8 cellular contexts compared by ENCODE assay signal in genomic region chr9:129080608-129081387, GRCh38. TPM values are rescaled to one million over a fixed set of nuclear protein-coding genes. Genes with fewer than 3 reads are reported as not detected.
DNase-seq lines count a peak whose midpoint lies in the region; ATAC-seq and TF ChIP-seq lines count a peak whose summit lies in the region.

TSS of gene DOLPP1 (plus strand) at chr9:129081111. CDS start at chr9:129081132, 21 bp downstream.

- no peaks in the 10 kb centered on the region for H3K9me3 ChIP-seq in T-helper 17 cell (ENCODE audit: control insufficient read depth, low read length, poor library complexity, severe bottlenecking)
- no peaks in the 10 kb centered on the region for H3K9me3 ChIP-seq in left ventricle myocardium inferior (replicated peaks)

- peaks cover 12% of the 10 kb centered on the region for H3K36me3 ChIP-seq in left ventricle myocardium inferior
- H3K36me3 ChIP-seq in urinary bladder (ENCODE audit: insufficient read depth), result no peaks in the 10 kb centered on the region

- H3K27me3 ChIP-seq in left ventricle myocardium inferior (ENCODE audit: low read depth), result no peaks in the 10 kb centered on the region

- peak within 1 kb of the TSS; percentile 72 for H3K27ac Mint-ChIP-seq in T-helper 17 cell
- H3K27ac Mint-ChIP-seq in progenitor cell of endocrine pancreas, result peak within 1 kb of the TSS; percentile 93

- WGBS in urinary bladder, result under 1% methylated on average over 70 of the region's 70 CpGs

- H3K4me3 Mint-ChIP-seq in T-helper 17 cell (peak within 1 kb of the TSS; percentile 92), progenitor cell of endocrine pancreas (ENCODE audit: low read depth) (peak within 1 kb of the TSS; percentile 90)

- H3K9me3 Mint-ChIP-seq in progenitor cell of endocrine pancreas (ENCODE audit: low read depth), result no peaks in the 10 kb centered on the region

- peak; percentile 93 for ATAC-seq in HG02885 (IDR thresholded peaks at IDR 0.05; ENCODE audit: poor library complexity, unreplicated experiment)
- ATAC-seq in T-helper 17 cell, result peak; percentile 96

- TF ChIP-seq CTCF in left ventricle myocardium inferior (IDR thresholded peaks at IDR 0.05; ENCODE audit: borderline replicate concordance) (no peak), progenitor cell of endocrine pancreas (IDR thresholded peaks at IDR 0.05; ENCODE audit: unreplicated experiment) (no peak)

- peak within 1 kb of the TSS; percentile 71 for H3K27ac ChIP-seq in angular gyrus (ENCODE audit: low read depth, low read length)
- peak within 1 kb of the TSS; percentile 91 for H3K27ac ChIP-seq in left ventricle myocardium inferior (replicated peaks)
- peak within 1 kb of the TSS; percentile 42 for H3K27ac ChIP-seq in urinary bladder (ENCODE audit: low read depth)

- H3K4me1 ChIP-seq in left ventricle myocardium inferior, result peaks cover 28% of the 10 kb centered on the region
- H3K4me1 ChIP-seq in urinary bladder (ENCODE audit: insufficient read depth), result no peaks in the 10 kb centered on the region

- no peaks in the 10 kb centered on the region for H3K27me3 Mint-ChIP-seq in T-helper 17 cell
- no peaks in the 10 kb centered on the region for H3K27me3 Mint-ChIP-seq in progenitor cell of endocrine pancreas

- intact Hi-C loops in left ventricle myocardium inferior (cut with micrococcal nuclease), result no loop called here

- TF ChIP-seq POLR2A in GM15510 (IDR thresholded peaks at IDR 0.05; ENCODE audit: borderline replicate concordance, extremely low read depth, insufficient read length), result peak; percentile 78

- DNase-seq in NCI-H1694 treated with DMSO at 0.1 percent for 48 hours (lab: John Stamatoyannopoulos, UW) (peak; percentile 95), T-helper 17 cell (peak; percentile 96 to 98 (median 97)), left ventricle myocardium inferior (peak; percentile 99), progenitor cell of endocrine pancreas (ENCODE audit: low spot score, unreplicated experiment) (peak; percentile 99)

- no peaks in the 10 kb centered on the region for H3K36me3 Mint-ChIP-seq in T-helper 17 cell (ENCODE audit: low read depth)
- peaks cover 2% of the 10 kb centered on the region for H3K36me3 Mint-ChIP-seq in progenitor cell of endocrine pancreas (ENCODE audit: insufficient read depth)

- H3K4me1 Mint-ChIP-seq in T-helper 17 cell (peaks cover 23% of the 10 kb centered on the region), progenitor cell of endocrine pancreas (ENCODE audit: low read depth) (peaks cover 10% of the 10 kb centered on the region)

- peak within 1 kb of the TSS; percentile 79 for H3K4me3 ChIP-seq in left ventricle myocardium inferior
- peak within 1 kb of the TSS; percentile 68 for H3K4me3 ChIP-seq in urinary bladder (ENCODE audit: low read depth, low read length)

RNA-seq across cellular contexts. Expression of gene DOLPP1, which starts in this region (rescaled TPM):
- total RNA-seq in T-helper 17 cell, result 1 to 10 TPM; 5.3 to 8.0 TPM
- total RNA-seq in left ventricle myocardium inferior, result 9.4 TPM
- total RNA-seq in progenitor cell of endocrine pancreas, result 29.1 and 29.3 TPM in 2 replicates
- 9.0 TPM for total RNA-seq in urinary bladder
- polyA plus RNA-seq in urinary bladder, result 10.5 TPM

Comparison
In these comparisons a context has a peak if more than half of its experiments do, and no peak if none do; other contexts are left out.
1. Peak in every context shown above with its lines: DNase-seq, ATAC-seq, H3K4me3 ChIP-seq and H3K27ac ChIP-seq.